1 cellular context compared by ENCODE assay signal in the genomic region with DNA sequence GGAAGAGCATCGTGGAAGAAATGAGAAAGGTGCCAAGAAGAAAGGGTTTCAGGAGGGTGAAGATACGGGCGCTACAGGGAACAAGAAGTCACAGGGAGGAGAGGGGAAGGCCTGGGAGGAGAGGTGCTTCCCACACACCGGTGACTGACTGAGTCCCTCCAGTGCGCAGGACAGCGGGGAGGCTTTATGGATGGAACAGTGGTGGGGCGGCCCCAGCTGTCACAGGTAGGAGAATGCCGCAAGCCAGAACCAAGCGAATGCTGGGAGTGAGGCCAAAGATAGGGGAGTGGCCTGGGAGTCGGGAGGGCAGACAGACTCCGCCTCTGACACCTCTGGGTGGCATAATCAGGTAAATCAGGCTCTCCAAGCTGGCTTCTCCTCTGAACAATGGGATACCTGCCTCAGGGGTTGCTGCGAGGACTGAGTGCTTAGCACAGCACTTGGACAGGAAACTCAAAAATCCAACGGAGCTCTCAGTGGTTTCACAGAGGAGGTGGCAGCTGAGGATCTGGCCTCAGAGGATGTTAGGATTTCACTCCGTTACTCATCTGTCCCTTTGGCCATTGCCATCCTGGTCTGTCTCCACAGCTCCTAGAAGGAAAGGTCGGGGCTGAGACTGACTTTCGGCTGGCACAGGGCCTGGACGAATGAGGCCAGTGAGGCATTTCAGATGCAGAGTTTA.
A peak's percentile ranks its signal among the peaks of the same experiment; 100 is the strongest.
TF ChIP-seq lines count a peak whose summit lies in the region.

No MANE protein-coding gene starts in this region.

TF ChIP-seq in HEK293, 187 proteins besides CTCF, POLR2A, EP300 and RAD21 (continued from another document):
- TF ChIP-seq, protein P1, sequence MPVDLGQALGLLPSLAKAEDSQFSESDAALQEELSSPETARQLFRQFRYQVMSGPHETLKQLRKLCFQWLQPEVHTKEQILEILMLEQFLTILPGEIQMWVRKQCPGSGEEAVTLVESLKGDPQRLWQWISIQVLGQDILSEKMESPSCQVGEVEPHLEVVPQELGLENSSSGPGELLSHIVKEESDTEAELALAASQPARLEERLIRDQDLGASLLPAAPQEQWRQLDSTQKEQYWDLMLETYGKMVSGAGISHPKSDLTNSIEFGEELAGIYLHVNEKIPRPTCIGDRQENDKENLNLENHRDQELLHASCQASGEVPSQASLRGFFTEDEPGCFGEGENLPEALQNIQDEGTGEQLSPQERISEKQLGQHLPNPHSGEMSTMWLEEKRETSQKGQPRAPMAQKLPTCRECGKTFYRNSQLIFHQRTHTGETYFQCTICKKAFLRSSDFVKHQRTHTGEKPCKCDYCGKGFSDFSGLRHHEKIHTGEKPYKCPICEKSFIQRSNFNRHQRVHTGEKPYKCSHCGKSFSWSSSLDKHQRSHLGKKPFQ (tag by site-specific recombination; IDR thresholded peaks at IDR 0.05), result no peak
- TF ChIP-seq ZNF394 (tag by site-specific recombination; IDR thresholded peaks at IDR 0.05; ENCODE audit: borderline replicate concordance), result no peak
- peak; percentile 56; the same call in 1 of the 2 replicates for TF ChIP-seq SCRT2 (tag by site-specific recombination; IDR thresholded peaks at IDR 0.05)
- no peak for TF ChIP-seq ZNF629 (tag by site-specific recombination; IDR thresholded peaks at IDR 0.05)
- peak; percentile 61 for TF ChIP-seq GLIS1 (tag by site-specific recombination; IDR thresholded peaks at IDR 0.05)
- no peak for TF ChIP-seq ZNF248 (tag by site-specific recombination; IDR thresholded peaks at IDR 0.05)
- TF ChIP-seq, protein P2, sequence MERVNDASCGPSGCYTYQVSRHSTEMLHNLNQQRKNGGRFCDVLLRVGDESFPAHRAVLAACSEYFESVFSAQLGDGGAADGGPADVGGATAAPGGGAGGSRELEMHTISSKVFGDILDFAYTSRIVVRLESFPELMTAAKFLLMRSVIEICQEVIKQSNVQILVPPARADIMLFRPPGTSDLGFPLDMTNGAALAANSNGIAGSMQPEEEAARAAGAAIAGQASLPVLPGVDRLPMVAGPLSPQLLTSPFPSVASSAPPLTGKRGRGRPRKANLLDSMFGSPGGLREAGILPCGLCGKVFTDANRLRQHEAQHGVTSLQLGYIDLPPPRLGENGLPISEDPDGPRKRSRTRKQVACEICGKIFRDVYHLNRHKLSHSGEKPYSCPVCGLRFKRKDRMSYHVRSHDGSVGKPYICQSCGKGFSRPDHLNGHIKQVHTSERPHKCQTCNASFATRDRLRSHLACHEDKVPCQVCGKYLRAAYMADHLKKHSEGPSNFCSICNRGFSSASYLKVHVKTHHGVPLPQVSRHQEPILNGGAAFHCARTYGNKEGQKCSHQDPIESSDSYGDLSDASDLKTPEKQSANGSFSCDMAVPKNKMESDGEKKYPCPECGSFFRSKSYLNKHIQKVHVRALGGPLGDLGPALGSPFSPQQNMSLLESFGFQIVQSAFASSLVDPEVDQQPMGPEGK (tag by site-specific recombination; IDR thresholded peaks at IDR 0.05), result peak; percentile 58
- TF ChIP-seq, protein P3, sequence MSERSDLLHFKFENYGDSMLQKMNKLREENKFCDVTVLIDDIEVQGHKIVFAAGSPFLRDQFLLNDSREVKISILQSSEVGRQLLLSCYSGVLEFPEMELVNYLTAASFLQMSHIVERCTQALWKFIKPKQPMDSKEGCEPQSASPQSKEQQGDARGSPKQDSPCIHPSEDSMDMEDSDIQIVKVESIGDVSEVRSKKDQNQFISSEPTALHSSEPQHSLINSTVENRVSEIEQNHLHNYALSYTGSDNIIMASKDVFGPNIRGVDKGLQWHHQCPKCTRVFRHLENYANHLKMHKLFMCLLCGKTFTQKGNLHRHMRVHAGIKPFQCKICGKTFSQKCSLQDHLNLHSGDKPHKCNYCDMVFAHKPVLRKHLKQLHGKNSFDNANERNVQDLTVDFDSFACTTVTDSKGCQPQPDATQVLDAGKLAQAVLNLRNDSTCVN (tag by site-specific recombination; optimal IDR thresholded peaks at IDR 0.05), result no peak
- TF ChIP-seq REST (tag by site-specific recombination; IDR thresholded peaks at IDR 0.05), result 0 out of 2 replicates have a peak, but pooled peaks have one; percentile 6
- TF ChIP-seq SP2 (tag by site-specific recombination; IDR thresholded peaks at IDR 0.05), result peak; percentile 59
- TF ChIP-seq ZNF423 (tag by site-specific recombination; IDR thresholded peaks at IDR 0.05), result peak; percentile 89
- no peak for TF ChIP-seq ZNF791 (tag by site-specific recombination; IDR thresholded peaks at IDR 0.05)
- TF ChIP-seq ZFP37 (tag by site-specific recombination; IDR thresholded peaks at IDR 0.05), result no peak
- TF ChIP-seq ZNF785 (tag by site-specific recombination; IDR thresholded peaks at IDR 0.05), result no peak
- no peak for TF ChIP-seq REPIN1 (tag by site-specific recombination; IDR thresholded peaks at IDR 0.05; ENCODE audit: low read depth)
- TF ChIP-seq ZNF585B (tag by site-specific recombination; IDR thresholded peaks at IDR 0.05), result no peak
- TF ChIP-seq ZNF155 (tag by site-specific recombination; IDR thresholded peaks at IDR 0.05), result no peak
- TF ChIP-seq ZBTB1 (tag by site-specific recombination; IDR thresholded peaks at IDR 0.05), result no peak
- TF ChIP-seq ZNF560 (tag by site-specific recombination; IDR thresholded peaks at IDR 0.05; ENCODE audit: borderline replicate concordance), result no peak
- TF ChIP-seq, protein P4, sequence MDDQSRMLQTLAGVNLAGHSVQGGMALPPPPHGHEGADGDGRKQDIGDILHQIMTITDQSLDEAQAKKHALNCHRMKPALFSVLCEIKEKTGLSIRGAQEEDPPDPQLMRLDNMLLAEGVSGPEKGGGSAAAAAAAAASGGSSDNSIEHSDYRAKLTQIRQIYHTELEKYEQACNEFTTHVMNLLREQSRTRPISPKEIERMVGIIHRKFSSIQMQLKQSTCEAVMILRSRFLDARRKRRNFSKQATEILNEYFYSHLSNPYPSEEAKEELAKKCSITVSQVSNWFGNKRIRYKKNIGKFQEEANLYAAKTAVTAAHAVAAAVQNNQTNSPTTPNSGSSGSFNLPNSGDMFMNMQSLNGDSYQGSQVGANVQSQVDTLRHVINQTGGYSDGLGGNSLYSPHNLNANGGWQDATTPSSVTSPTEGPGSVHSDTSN (CRISPR knock-in tag; IDR thresholded peaks at IDR 0.05), result no peak
- no peak for TF ChIP-seq KLF10 (tag by site-specific recombination; IDR thresholded peaks at IDR 0.05)
- no peak for TF ChIP-seq TRIM28 (IDR thresholded peaks at IDR 0.05; ENCODE audit: borderline replicate concordance, low read length)
- TF ChIP-seq ZBTB17 (tag by site-specific recombination; IDR thresholded peaks at IDR 0.05), result peak; percentile 93
- no peak for TF ChIP-seq ZBTB10 (tag by site-specific recombination; IDR thresholded peaks at IDR 0.05)
- no peak for TF ChIP-seq ZNF26 (tag by site-specific recombination; IDR thresholded peaks at IDR 0.05)
- TF ChIP-seq, protein P5, sequence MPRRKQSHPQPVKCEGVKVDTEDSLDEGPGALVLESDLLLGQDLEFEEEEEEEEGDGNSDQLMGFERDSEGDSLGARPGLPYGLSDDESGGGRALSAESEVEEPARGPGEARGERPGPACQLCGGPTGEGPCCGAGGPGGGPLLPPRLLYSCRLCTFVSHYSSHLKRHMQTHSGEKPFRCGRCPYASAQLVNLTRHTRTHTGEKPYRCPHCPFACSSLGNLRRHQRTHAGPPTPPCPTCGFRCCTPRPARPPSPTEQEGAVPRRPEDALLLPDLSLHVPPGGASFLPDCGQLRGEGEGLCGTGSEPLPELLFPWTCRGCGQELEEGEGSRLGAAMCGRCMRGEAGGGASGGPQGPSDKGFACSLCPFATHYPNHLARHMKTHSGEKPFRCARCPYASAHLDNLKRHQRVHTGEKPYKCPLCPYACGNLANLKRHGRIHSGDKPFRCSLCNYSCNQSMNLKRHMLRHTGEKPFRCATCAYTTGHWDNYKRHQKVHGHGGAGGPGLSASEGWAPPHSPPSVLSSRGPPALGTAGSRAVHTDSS (tag by site-specific recombination; IDR thresholded peaks at IDR 0.05), result no peak
- no peak for TF ChIP-seq KLF9 (tag by site-specific recombination; IDR thresholded peaks at IDR 0.05; ENCODE audit: low read depth)
- TF ChIP-seq, protein P6, sequence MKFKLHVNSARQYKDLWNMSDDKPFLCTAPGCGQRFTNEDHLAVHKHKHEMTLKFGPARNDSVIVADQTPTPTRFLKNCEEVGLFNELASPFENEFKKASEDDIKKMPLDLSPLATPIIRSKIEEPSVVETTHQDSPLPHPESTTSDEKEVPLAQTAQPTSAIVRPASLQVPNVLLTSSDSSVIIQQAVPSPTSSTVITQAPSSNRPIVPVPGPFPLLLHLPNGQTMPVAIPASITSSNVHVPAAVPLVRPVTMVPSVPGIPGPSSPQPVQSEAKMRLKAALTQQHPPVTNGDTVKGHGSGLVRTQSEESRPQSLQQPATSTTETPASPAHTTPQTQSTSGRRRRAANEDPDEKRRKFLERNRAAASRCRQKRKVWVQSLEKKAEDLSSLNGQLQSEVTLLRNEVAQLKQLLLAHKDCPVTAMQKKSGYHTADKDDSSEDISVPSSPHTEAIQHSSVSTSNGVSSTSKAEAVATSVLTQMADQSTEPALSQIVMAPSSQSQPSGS (tag by site-specific recombination; IDR thresholded peaks at IDR 0.05; ENCODE audit: low read depth), result no peak
- no peak for TF ChIP-seq ZNF639 (tag by site-specific recombination; IDR thresholded peaks at IDR 0.05)
- TF ChIP-seq OSR2 (tag by site-specific recombination; IDR thresholded peaks at IDR 0.05), result no peak
